30 cellular contexts compared by ENCODE assay signal in genomic region chr19:55457683-55458457, GRCh38. TPM values are rescaled to one million over a fixed set of nuclear protein-coding genes. Genes with fewer than 3 reads are reported as not detected.
"Had no signal": no experiment of that assay in that cellular context is flagged by ENCODE, and none has a peak within 500 bp of the region (broad histone marks: within the 10 kb centered on the region; RNA-seq: fewer than 3 reads in every experiment).

No MANE protein-coding gene starts in this region.

- H3K27me3 ChIP-seq: body of pancreas, Peyer's patch had no signal

- H3K4me3 Mint-ChIP-seq: activated CD4-positive, alpha-beta memory T cell treated with anti-CD3 and anti-CD28 coated beads, Interleukin-2, amount 10 ng/mL, durations not matched to agents 7 days and 5 days; activated CD4-positive, alpha-beta T cell treated with anti-CD3 and anti-CD28 coated beads, Interleukin-2, amount 10 ng/mL, durations not matched to agents 7 days and 5 days; activated naive CD4-positive, alpha-beta T cell treated with anti-CD3 and anti-CD28 coated beads, Interleukin-2, amount 10 ng/mL, durations not matched to agents 7 days and 5 days; activated T-cell treated with anti-CD3 and anti-CD28 coated beads, Interleukin-2, amount 50 U/mL, for 72 hours; T-helper 17 cell had no signal

- FAIRE-seq: bronchial epithelial cell, TTC549 had no signal

- ATAC-seq: activated T-cell treated with anti-CD3 and anti-CD28 coated beads, Interleukin-2, amount 50 U/mL, for 72 hours; body of pancreas; T-helper 17 cell had no signal

- DNase-seq: activated CD4-positive, alpha-beta memory T cell treated with anti-CD3 and anti-CD28 coated beads, Interleukin-2, amount 10 ng/mL, durations not matched to agents 7 days and 5 days; activated CD4-positive, alpha-beta T cell treated with anti-CD3 and anti-CD28 coated beads, Interleukin-2, amount 10 ng/mL, durations not matched to agents 7 days and 5 days; activated CD4-positive, CD25-positive, alpha-beta regulatory T cell; activated gamma-delta T cell treated with Interleukin-2 at 50 U/mL for 16 hours; activated naive CD4-positive, alpha-beta T cell treated with anti-CD3 and anti-CD28 coated beads, Interleukin-2, amount 10 ng/mL, durations not matched to agents 7 days and 5 days; activated T-cell treated with anti-CD3 and anti-CD28 coated beads for 4 hours; activated T-cell treated with anti-CD3 and anti-CD28 coated beads, Interleukin-2, amount 50 U/mL, for 72 hours; amniotic stem cell; body of pancreas; central memory CD4-positive, alpha-beta T cell; Karpas-422; MM.1S; NCI-H1105; NCI-H146; NCI-H187 treated with DMSO at 0.1 percent for 48 hours; NCI-H345; NCI-H510A; NCI-H526 treated with DMSO at 0.1 percent for 48 hours; NK-92 treated with Interleukin-12 subunit alpha and Interleukin-12 subunit beta, amount 100 ng/mL, for 24 hours; Peyer's patch; SHP77; T-helper 17 cell; T-helper 9 cell had no signal

- H3K27me3 Mint-ChIP-seq: T-helper 17 cell had no signal

- H3K27ac ChIP-seq: ascending aorta, body of pancreas, Peyer's patch had no signal

- H3K4me3 ChIP-seq: ascending aorta, body of pancreas, Peyer's patch had no signal

- H3K27ac Mint-ChIP-seq: activated CD4-positive, alpha-beta memory T cell treated with anti-CD3 and anti-CD28 coated beads, Interleukin-2, amount 10 ng/mL, durations not matched to agents 7 days and 5 days; activated CD4-positive, alpha-beta T cell treated with anti-CD3 and anti-CD28 coated beads, Interleukin-2, amount 10 ng/mL, durations not matched to agents 7 days and 5 days; activated naive CD4-positive, alpha-beta T cell treated with anti-CD3 and anti-CD28 coated beads, Interleukin-2, amount 10 ng/mL, durations not matched to agents 7 days and 5 days; activated T-cell treated with anti-CD3 and anti-CD28 coated beads, Interleukin-2, amount 50 U/mL, for 72 hours; activated T-helper 2 cell treated with anti-CD3 and anti-CD28 coated beads, Interferon-gamma antibody, Interleukin-2, Interleukin-4, amounts not matched to agents 10 μg/mL and 5 μg/mL and 100 μg/mL, durations not matched to agents 14 hours and 24 hours and 36 hours; T-helper 17 cell had no signal

- H3K9me3 Mint-ChIP-seq: activated CD4-positive, alpha-beta memory T cell treated with anti-CD3 and anti-CD28 coated beads, Interleukin-2, amount 10 ng/mL, durations not matched to agents 7 days and 5 days; activated CD4-positive, alpha-beta T cell treated with anti-CD3 and anti-CD28 coated beads, Interleukin-2, amount 10 ng/mL, durations not matched to agents 7 days and 5 days; activated naive CD4-positive, alpha-beta T cell treated with anti-CD3 and anti-CD28 coated beads, Interleukin-2, amount 10 ng/mL, durations not matched to agents 7 days and 5 days; activated T-cell treated with anti-CD3 and anti-CD28 coated beads, Interleukin-2, amount 50 U/mL, for 72 hours; activated T-helper 2 cell treated with anti-CD3 and anti-CD28 coated beads, Interferon-gamma antibody, Interleukin-2, Interleukin-4, amounts not matched to agents 10 μg/mL and 5 μg/mL and 100 μg/mL, durations not matched to agents 14 hours and 24 hours and 36 hours had no signal

- H3K9me3 ChIP-seq: ascending aorta, body of pancreas, Peyer's patch had no signal

RNA-seq across cellular contexts. Expression of gene C19orf85, which starts 6.7 kb away (rescaled TPM):
- total RNA-seq: activated CD4-positive, alpha-beta memory T cell treated with anti-CD3 and anti-CD28 coated beads, Interleukin-2, amount 10 ng/mL, durations not matched to agents 7 days and 5 days; activated CD4-positive, alpha-beta T cell treated with anti-CD3 and anti-CD28 coated beads, Interleukin-2, amount 10 ng/mL, durations not matched to agents 7 days and 5 days; activated CD8-positive, alpha-beta memory T cell treated with anti-CD3 and anti-CD28 coated beads for 36 hours; activated T-cell treated with anti-CD3 and anti-CD28 coated beads, Interleukin-2, amount 50 U/mL, for 72 hours; activated T-helper 2 cell treated with anti-CD3 and anti-CD28 coated beads, Interferon-gamma antibody, Interleukin-2, Interleukin-4, amounts not matched to agents 10 μg/mL and 5 μg/mL and 100 μg/mL, durations not matched to agents 14 hours and 24 hours and 36 hours; ascending aorta; body of pancreas; bronchial epithelial cell; chondrocyte; Peyer's patch; SK-MEL-5; T-helper 17 cell had no signal

RNA-seq across cellular contexts. Expression of gene SHISA7, which starts 14.8 kb away (rescaled TPM):
- total RNA-seq: activated CD4-positive, alpha-beta memory T cell treated with anti-CD3 and anti-CD28 coated beads, Interleukin-2, amount 10 ng/mL, durations not matched to agents 7 days and 5 days; activated CD4-positive, alpha-beta T cell treated with anti-CD3 and anti-CD28 coated beads, Interleukin-2, amount 10 ng/mL, durations not matched to agents 7 days and 5 days; activated CD8-positive, alpha-beta memory T cell treated with anti-CD3 and anti-CD28 coated beads for 36 hours; activated T-helper 2 cell treated with anti-CD3 and anti-CD28 coated beads, Interferon-gamma antibody, Interleukin-2, Interleukin-4, amounts not matched to agents 10 μg/mL and 5 μg/mL and 100 μg/mL, durations not matched to agents 14 hours and 24 hours and 36 hours; body of pancreas; bronchial epithelial cell; chondrocyte; Peyer's patch; SK-MEL-5; T-helper 17 cell had no signal
